ENCODE assay signal across 27 cellular contexts in genomic region chr11:108743851-108744250, GRCh38.
"Had no signal": no experiment of that assay in that cellular context is flagged by ENCODE, and none has a peak within 500 bp of the region (broad histone marks: within the 10 kb centered on the region; RNA-seq: fewer than 3 reads in every experiment).

No MANE protein-coding gene starts in this region.

- ATAC-seq: effector memory CD8-positive, alpha-beta T cell; gastrocnemius medialis; left cardiac atrium; lower lobe of right lung; naive thymus-derived CD8-positive, alpha-beta T cell; sciatic nerve; stimulated activated effector memory CD8-positive, alpha-beta T cell treated with anti-CD3 and anti-CD28 coated beads, Interleukin-12 subunit alpha, Interleukin-12 subunit beta, amount 100 ng/mL, for 72 hours; stimulated activated naive CD8-positive, alpha-beta T cell treated with anti-CD3 and anti-CD28 coated beads, Interleukin-15, Interleukin-2, amounts not matched to agents 100 U/mL and 50 U/mL, for 24 hours; upper lobe of right lung had no signal

- FAIRE-seq: endometrium, islet of Langerhans had no signal

- H3K4me1 Mint-ChIP-seq: nephron progenitor cell had no signal

- H3K27me3 Mint-ChIP-seq: effector memory CD8-positive, alpha-beta T cell; naive thymus-derived CD8-positive, alpha-beta T cell had no signal

- H3K4me1 ChIP-seq: lower lobe of right lung, prostate gland, right atrium auricular region, tibial nerve, upper lobe of right lung, uterus had no signal

- H3K27ac Mint-ChIP-seq: effector memory CD8-positive, alpha-beta T cell; naive thymus-derived CD8-positive, alpha-beta T cell; nephron progenitor cell; stimulated activated effector memory CD8-positive, alpha-beta T cell treated with anti-CD3 and anti-CD28 coated beads, Interleukin-12 subunit alpha, Interleukin-12 subunit beta, amount 100 ng/mL, for 72 hours had no signal

- H3K27ac ChIP-seq: esophagus squamous epithelium, gastrocnemius medialis, left ventricle myocardium inferior, lower lobe of right lung, prostate gland, right atrium auricular region, thoracic aorta, tibial nerve, upper lobe of right lung, uterus had no signal

- DNase-seq: cerebellar nuclear complex; cortex of kidney; effector memory CD8-positive, alpha-beta T cell; erythroblast; esophagus squamous epithelium; gastrocnemius medialis; head of caudate nucleus; left cardiac atrium; left ventricle myocardium inferior; lower lobe of right lung; naive thymus-derived CD8-positive, alpha-beta T cell; nephron progenitor cell; nucleus accumbens; stimulated activated CD4-positive, alpha-beta T cell treated with anti-CD3 and anti-CD28 coated beads, Interleukin-2, amount 100 ng/mL, for 24 hours; stimulated activated CD4-positive, alpha-beta T cell treated with anti-CD3 and anti-CD28 coated beads, Interleukin-4, amount 100 ng/mL, for 24 hours; stimulated activated naive CD8-positive, alpha-beta T cell treated with anti-CD3 and anti-CD28 coated beads, Interleukin-15, Interleukin-2, amounts not matched to agents 100 U/mL and 50 U/mL, for 24 hours; upper lobe of right lung; uterus had no signal

- H3K9me3 ChIP-seq: prostate gland, right atrium auricular region, thoracic aorta, upper lobe of right lung, uterus had no signal

- H3K4me3 ChIP-seq: esophagus squamous epithelium, gastrocnemius medialis, left ventricle myocardium inferior, lower lobe of right lung, prostate gland, right atrium auricular region, smooth muscle cell, thoracic aorta, tibial nerve, upper lobe of right lung, uterus had no signal

- H3K36me3 ChIP-seq: esophagus squamous epithelium, left ventricle myocardium inferior, lower lobe of right lung, prostate gland, right atrium auricular region, thoracic aorta, tibial nerve, upper lobe of right lung, uterus had no signal

- H3K9me3 Mint-ChIP-seq: stimulated activated effector memory CD8-positive, alpha-beta T cell treated with anti-CD3 and anti-CD28 coated beads, Interleukin-12 subunit alpha, Interleukin-12 subunit beta, amount 100 ng/mL, for 72 hours had no signal

- H3K4me2 ChIP-seq: smooth muscle cell had no signal

- H3K4me3 Mint-ChIP-seq: effector memory CD8-positive, alpha-beta T cell; naive thymus-derived CD8-positive, alpha-beta T cell; nephron progenitor cell; stimulated activated effector memory CD8-positive, alpha-beta T cell treated with anti-CD3 and anti-CD28 coated beads, Interleukin-12 subunit alpha, Interleukin-12 subunit beta, amount 100 ng/mL, for 72 hours had no signal

- H3K27me3 ChIP-seq: esophagus squamous epithelium, gastrocnemius medialis, right atrium auricular region, tibial nerve, upper lobe of right lung, uterus had no signal
